35 cellular contexts compared by ENCODE assay signal in the genomic region with DNA sequence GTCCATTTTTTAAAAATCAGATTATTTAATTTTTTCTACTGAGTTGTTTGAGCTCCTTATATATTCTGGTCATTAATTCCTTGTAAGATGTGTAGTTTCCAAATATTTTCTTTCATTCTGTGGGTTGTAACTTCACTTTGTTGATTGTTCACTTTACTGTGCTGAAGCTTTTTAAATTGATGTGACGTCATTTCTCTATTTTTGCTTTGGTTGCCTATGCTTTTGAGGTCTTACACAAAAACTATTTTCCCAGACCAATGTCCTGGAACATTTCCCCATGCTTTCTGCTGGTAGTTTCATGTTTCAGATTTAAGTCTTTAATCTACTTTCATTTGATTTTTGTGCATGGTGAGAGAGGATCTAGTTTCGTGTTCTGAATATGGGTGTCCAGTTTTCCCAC.
DNase-seq lines count a peak whose midpoint lies in the region; ATAC-seq, FAIRE-seq and TF ChIP-seq lines count a peak whose summit lies in the region.
"Had no signal": no experiment of that assay in that cellular context is flagged by ENCODE, and none has a peak within 500 bp of the region (broad histone marks: within the 10 kb centered on the region; RNA-seq: fewer than 3 reads in every experiment).

No MANE protein-coding gene starts in this region.

- no peak for ATAC-seq in HepG2
- no peak for ATAC-seq in right lobe of liver
- ATAC-seq in GM12878: no peak
- no peak for ATAC-seq in HG03159 (IDR thresholded peaks at IDR 0.05; ENCODE audit: unreplicated experiment)
- ATAC-seq: A549; CD8-positive, alpha-beta T cell had no signal

- H3K9me3 ChIP-seq in HepG2 (ENCODE audit: low read length) (peaks cover 6% of the 10 kb centered on the region; the same call in 1 of the 2 replicates), right lobe of liver (no peaks in the 10 kb centered on the region), HEK293 (ENCODE audit: control insufficient read depth, insufficient read depth, low read depth, low read length) (no peaks in the 10 kb centered on the region), GM12878 (replicated peaks; ENCODE audit: control insufficient read depth, insufficient read depth, low read length) (no peaks in the 10 kb centered on the region)
- H3K9me3 ChIP-seq: A549, BE2C, Caco-2 had no signal

- H3K36me3 ChIP-seq in HepG2 (replicated peaks in 1 of 2; ENCODE audit: control insufficient read depth in 1 of 2, insufficient read depth in 2 of 2, low read length in 2 of 2): no peaks in the 10 kb centered on the region
- no peaks in the 10 kb centered on the region for H3K36me3 ChIP-seq in right lobe of liver
- H3K36me3 ChIP-seq in HEK293 (ENCODE audit: control insufficient read depth in 2 of 2, insufficient read depth in 1 of 2, low read length in 2 of 2): no peaks in the 10 kb centered on the region
- H3K36me3 ChIP-seq in GM12878 (ENCODE audit: control insufficient read depth in 2 of 2, insufficient read depth in 2 of 2, low read length in 1 of 2): no peaks in the 10 kb centered on the region
- H3K36me3 ChIP-seq: BE2C; BLaER1; BLaER1 treated with 17β-estradiol and CSF1 and Interleukin-3, amounts not matched to agents 10 nM and 100 nM had no signal

- in situ Hi-C loops in HepG2 (cut with HindIII; ENCODE audit: extremely low pct_ligation_motif_present, low pct_unique_long_range_greater_than_20kb): no loop called here
- in situ Hi-C loops in GM12878 (cut with MboI): no loop called here

- H3K27ac ChIP-seq in HepG2 (ENCODE audit: extremely low read length, insufficient read depth, low read length): no peak overlapping the region
- no peak overlapping the region for H3K27ac ChIP-seq in right lobe of liver
- H3K27ac ChIP-seq in HEK293 (ENCODE audit: extremely low read depth, low read depth, low read length): no peak overlapping the region
- no peak overlapping the region for H3K27ac ChIP-seq in GM12878 (ENCODE audit: control insufficient read depth, insufficient read depth)
- H3K27ac ChIP-seq: 22Rv1; A549; BLaER1; BLaER1 treated with 17β-estradiol and CSF1 and Interleukin-3, amounts not matched to agents 10 nM and 100 nM; C4-2B had no signal

- no peak for FAIRE-seq in HepG2 (lab: Jason Lieb, UNC)
- no peak for FAIRE-seq in GM12878 (lab: Jason Lieb, UNC)
- FAIRE-seq: A204.1, A549, D721Med had no signal

- CTCF ChIA-PET in HepG2 (lab: Yijun Ruan, JAX; ENCODE audit: low intra/inter-chr PET ratio, low total read pairs): no interaction called here
- CTCF ChIA-PET in HEK293 (lab: Yijun Ruan, JAX): interaction anchor here (0.7 kb wide), 1 partner anchor 9 kb away, joined by 3 read pairs; no protein-coding TSS in a partner anchor
- CTCF ChIA-PET in GM12878 (lab: Yijun Ruan, JAX): no interaction called here

- H3K4me2 ChIP-seq in HepG2 (ENCODE audit: low read depth, low read length) (no peak overlapping the region), GM12878 (ENCODE audit: control insufficient read depth, insufficient read depth) (no peak overlapping the region)
- H3K4me2 ChIP-seq: A549; BLaER1; BLaER1 treated with 17β-estradiol and CSF1 and Interleukin-3, amounts not matched to agents 10 nM and 100 nM had no signal

- H3K79me2 ChIP-seq in HepG2 (ENCODE audit: insufficient read depth, low read length) (no peaks in the 10 kb centered on the region), GM12878 (ENCODE audit: control insufficient read depth, insufficient read depth, low read length) (no peaks in the 10 kb centered on the region)

- H3K27me3 ChIP-seq in HepG2 (ENCODE audit: control insufficient read depth in 1 of 2, insufficient read depth in 2 of 2, low read length in 2 of 2) (no peaks in the 10 kb centered on the region), right lobe of liver (no peaks in the 10 kb centered on the region), GM12878 (replicated peaks in 1 of 2; ENCODE audit: control insufficient read depth in 2 of 2, insufficient read depth in 2 of 2, low read length in 1 of 2) (no peaks in the 10 kb centered on the region)
- H3K27me3 ChIP-seq: BE2C; BLaER1; BLaER1 treated with 17β-estradiol and CSF1 and Interleukin-3, amounts not matched to agents 10 nM and 100 nM had no signal

- TF ChIP-seq POLR2A in HepG2 (IDR thresholded peaks at IDR 0.05; ENCODE audit: insufficient read depth in 1 of 2, low read depth in 2 of 2, low read length in 2 of 2) (no peak), right lobe of liver (IDR thresholded peaks at IDR 0.05) (no peak), GM12878 (IDR thresholded peaks at IDR 0.05; ENCODE audit: low read depth, low read length) (no peak)

- TF ChIP-seq RAD21 in HepG2 (CRISPR knock-in tag; IDR thresholded peaks at IDR 0.05) (no peak), GM12878 (IDR thresholded peaks at IDR 0.05; ENCODE audit: insufficient read depth, low read depth, low read length) (no peak)

- SMC1A ChIA-PET in GM12878 (lab: Charles Lee; ENCODE audit: uncharacterized antibody, unreplicated experiment): no interaction called here

- H2AFZ ChIP-seq in HepG2 (ENCODE audit: low read length) (no peak overlapping the region), GM12878 (ENCODE audit: control insufficient read depth, low read depth, low read length) (no peak overlapping the region)

- BruUV-seq in HepG2 (replicated peaks; lab: Mats Ljungman, UMichigan): no TSS peak
- BruUV-seq in GM12878 (replicated peaks; lab: Mats Ljungman, UMichigan): no TSS peak

- DNase-seq in HepG2 (ENCODE audit: low spot score): no peak
- DNase-seq in right lobe of liver: no peak
- DNase-seq in GM12878 (ENCODE audit: low read depth, low spot score): no peak
- peak; percentile 56 for DNase-seq in fibroblast of peridontal ligament (ENCODE audit: extremely low read depth)
- no peak for DNase-seq in OCI-M2 (lab: John Stamatoyannopoulos, UW; ENCODE audit: unreplicated experiment)
- no peak for DNase-seq in NCI-H128 (lab: John Stamatoyannopoulos, UW; ENCODE audit: unreplicated experiment)
- DNase-seq: 8988T; ACHN; AML-193; BE2C; C1 segment of cervical spinal cord; Caco-2; Calu3; CD4-positive, alpha-beta memory T cell; CD4-positive, alpha-beta T cell; CD4-positive, CD25-positive, alpha-beta regulatory T cell; CD8-positive, alpha-beta memory T cell; CD8-positive, alpha-beta T cell; COR-L47; DMS 273 treated with DMSO at 0.1 percent for 48 hours; DMS153; DMS53; DMS79; DMS79 treated with DMSO at 0.1 percent for 48 hours; DND-41; EL had no signal

- 4% methylated on average over 2 of the region's 2 CpGs for WGBS in HepG2 (ENCODE audit: low lambda C conversion rate)
- WGBS in right lobe of liver (ENCODE audit: insufficient coverage, low coverage, low lambda C conversion rate, missing lambda C conversion rate): 52% methylated on average over 2 of the region's 2 CpGs
- 3% methylated on average over 2 of the region's 2 CpGs for WGBS in GM12878 (ENCODE audit: insufficient coverage, insufficient replicate concordance, low lambda C conversion rate, missing lambda C conversion rate)

- H3K9ac ChIP-seq in HepG2 (ENCODE audit: insufficient read depth, low read depth, low read length): no peak overlapping the region
- H3K9ac ChIP-seq in GM12878 (ENCODE audit: control insufficient read depth, insufficient read depth, low read length): no peak overlapping the region
- H3K9ac ChIP-seq: BLaER1; BLaER1 treated with 17β-estradiol and CSF1 and Interleukin-3, amounts not matched to agents 10 nM and 100 nM had no signal

- TF ChIP-seq CTCF in HepG2 (CRISPR knock-in tag; IDR thresholded peaks at IDR 0.05) (no peak), right lobe of liver (IDR thresholded peaks at IDR 0.05) (no peak), HEK293 (tag by site-specific recombination; IDR thresholded peaks at IDR 0.05) (no peak), GM12878 (IDR thresholded peaks at IDR 0.05 in 2 of 3, conservative IDR thresholded peaks at IDR 0.05 in 1 of 3; ENCODE audit: control insufficient read depth in 2 of 3, extremely low read depth in 1 of 3, insufficient read depth in 1 of 3, low read depth in 3 of 3, low read length in 3 of 3) (no peak)

- H3K4me1 ChIP-seq in HepG2 (ENCODE audit: insufficient read depth, low read length) (no peaks in the 10 kb centered on the region), right lobe of liver (no peaks in the 10 kb centered on the region), HEK293 (ENCODE audit: control insufficient read depth, insufficient read depth, low read length) (no peaks in the 10 kb centered on the region), GM12878 (ENCODE audit: control insufficient read depth, insufficient read depth, low read length) (no peaks in the 10 kb centered on the region)
- H3K4me1 ChIP-seq: A549; BE2C; BLaER1; BLaER1 treated with 17β-estradiol and CSF1 and Interleukin-3, amounts not matched to agents 10 nM and 100 nM; Caco-2 had no signal

- POLR2A ChIA-PET in HepG2 (lab: Yijun Ruan, JAX) (no interaction called here), HEK293 (lab: Yijun Ruan, JAX) (no interaction called here), GM12878 (lab: Charles Lee) (no interaction called here)

- intact Hi-C loops in HepG2 (cut with micrococcal nuclease; ENCODE audit: unreplicated experiment): no loop called here
- intact Hi-C loops in right lobe of liver (cut with DNase I): no loop called here
- intact Hi-C loops in GM12878 (cut with micrococcal nuclease; ENCODE audit: unreplicated experiment): no loop called here

- H4K20me1 ChIP-seq in HepG2 (ENCODE audit: insufficient read depth, low read length): no peaks in the 10 kb centered on the region
- H4K20me1 ChIP-seq in GM12878 (ENCODE audit: control insufficient read depth, insufficient read depth): no peaks in the 10 kb centered on the region
- H4K20me1 ChIP-seq: BLaER1; BLaER1 treated with 17β-estradiol and CSF1 and Interleukin-3, amounts not matched to agents 10 nM and 100 nM had no signal

- RAD21 ChIA-PET in GM12878 (lab: Charles Lee; ENCODE audit: unreplicated experiment): no interaction called here

- TF ChIP-seq EP300 in HepG2 (IDR thresholded peaks at IDR 0.05; ENCODE audit: low read depth in 2 of 2, low read length in 2 of 2) (no peak), HepG2 (CRISPR knock-in tag; IDR thresholded peaks at IDR 0.05; ENCODE audit: borderline replicate concordance) (no peak), GM12878 (IDR thresholded peaks at IDR 0.05; ENCODE audit: borderline replicate concordance in 1 of 2, control insufficient read depth in 1 of 2, low read depth in 2 of 2, low read length in 2 of 2) (no peak)

- no peak overlapping the region for H3K4me3 ChIP-seq in HepG2 (replicated peaks in 1 of 3; ENCODE audit: insufficient read depth in 1 of 3, low read depth in 2 of 3, low read length in 3 of 3)
- H3K4me3 ChIP-seq in right lobe of liver: no peak overlapping the region
- no peak overlapping the region for H3K4me3 ChIP-seq in HEK293 (ENCODE audit: low read depth, low read length)
- no peak overlapping the region for H3K4me3 ChIP-seq in GM12878
- H3K4me3 ChIP-seq: A549; BLaER1; BLaER1 treated with 17β-estradiol and CSF1 and Interleukin-3, amounts not matched to agents 10 nM and 100 nM had no signal

TF ChIP-seq in HepG2, 621 proteins besides CTCF, POLR2A, EP300 and RAD21 (continues in another document):
- TF ChIP-seq CREB1 (IDR thresholded peaks at IDR 0.05) (peak; percentile 93), CREB1 (CRISPR knock-in tag; IDR thresholded peaks at IDR 0.05) (no peak)
